ENCODE assay signal across 1 cellular context in genomic region chr5:126843375-126843774, GRCh38.
TF ChIP-seq lines count a peak whose summit lies in the region.

No MANE protein-coding gene starts in this region.

TF ChIP-seq in HEK293, 187 proteins besides CTCF, POLR2A, EP300 and RAD21:
- TF ChIP-seq ZBTB17 (tag by site-specific recombination; IDR thresholded peaks at IDR 0.05) = peak; percentile 47; the same call in 1 of the 2 replicates
- TF ChIP-seq ZNF600 (tag by site-specific recombination; IDR thresholded peaks at IDR 0.05) = peak; percentile 57; the same call in 1 of the 2 replicates
